In the genomic region with DNA sequence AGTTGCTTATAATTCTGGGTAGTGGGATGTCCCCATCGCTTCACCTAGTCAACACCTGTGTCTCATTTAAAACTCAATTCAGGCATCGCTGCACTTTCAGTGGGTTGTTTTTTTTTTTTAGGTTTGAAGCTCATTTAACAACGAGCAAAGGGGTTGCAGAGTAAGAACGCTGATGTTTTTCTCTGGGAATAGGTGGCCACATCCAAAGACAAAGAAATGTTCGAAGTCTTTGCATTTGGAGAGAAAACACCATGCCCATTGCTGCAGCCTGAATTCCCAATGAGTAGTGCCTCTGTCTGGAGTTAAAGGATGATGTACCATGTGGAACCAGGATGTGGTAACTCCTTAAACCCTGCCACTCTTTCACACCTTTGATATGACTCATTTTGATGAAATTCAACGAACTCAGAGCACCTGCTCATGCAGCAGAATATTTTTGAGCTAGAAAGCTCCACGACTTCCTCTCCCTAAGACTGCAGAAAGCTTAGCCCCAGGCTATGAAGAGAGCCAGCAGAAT, we compare ENCODE assay signal across 9 cellular contexts. TPM values are rescaled to one million over a fixed set of nuclear protein-coding genes. Genes with fewer than 3 reads are reported as not detected.
A peak's percentile ranks its signal among the peaks of the same experiment; 100 is the strongest.
DNase-seq lines count a peak whose midpoint lies in the region; ATAC-seq and TF ChIP-seq lines count a peak whose summit lies in the region.
"Had no signal": no experiment of that assay in that cellular context is flagged by ENCODE, and none has a peak within 500 bp of the region (broad histone marks: within the 10 kb centered on the region; RNA-seq: fewer than 3 reads in every experiment).

No MANE protein-coding gene starts in this region.

- ATAC-seq in HG02981 (IDR thresholded peaks at IDR 0.05; ENCODE audit: unreplicated experiment) = peak; percentile 62
- peak; percentile 40 for ATAC-seq in T-helper 17 cell

- in situ Hi-C loops in KBM-7 (cut with MboI; ENCODE audit: low pct_unique_long_range_greater_than_20kb, low sequenced_read_pairs) = loop anchor here (25.0 kb wide), 1 partner anchor 350 kb away; a partner anchor contains a TSS

- peaks cover 38% of the 10 kb centered on the region for H3K4me1 Mint-ChIP-seq in activated naive CD4-positive, alpha-beta T cell treated with anti-CD3 and anti-CD28 coated beads, Interleukin-2, amount 10 ng/mL, durations not matched to agents 7 days and 5 days
- H3K4me1 Mint-ChIP-seq in T-helper 17 cell = peaks cover 9% of the 10 kb centered on the region
- peaks cover 3% of the 10 kb centered on the region for H3K4me1 Mint-ChIP-seq in chondrocyte (ENCODE audit: low read depth)

- CTCF ChIA-PET in activated naive CD4-positive, alpha-beta T cell treated with anti-CD3 and anti-CD28 coated beads, Interleukin-2, amount 10 ng/mL, durations not matched to agents 7 days and 5 days (lab: Charles Lee) = interaction anchor here (0.6 to 5.0 kb wide), 20 partner anchors 8 to 360 kb away, joined by 3 to 79 read pairs (median 4); a partner anchor contains a TSS

- H3K27ac Mint-ChIP-seq in activated naive CD4-positive, alpha-beta T cell treated with anti-CD3 and anti-CD28 coated beads, Interleukin-2, amount 10 ng/mL, durations not matched to agents 7 days and 5 days = peak overlapping the region; percentile 43
- H3K27ac Mint-ChIP-seq in T-helper 17 cell (no peak overlapping the region), chondrocyte (ENCODE audit: unreplicated experiment) (no peak overlapping the region)

- TF ChIP-seq CTCF in chondrocyte (IDR thresholded peaks at IDR 0.05) = no peak

- no peak overlapping the region for H3K27ac ChIP-seq in caudate nucleus (ENCODE audit: low read depth, low read length)
- H3K27ac ChIP-seq: BLaER1 treated with 17β-estradiol and CSF1 and Interleukin-3, amounts not matched to agents 10 nM and 100 nM had no signal

- H3K4me3 Mint-ChIP-seq in activated naive CD4-positive, alpha-beta T cell treated with anti-CD3 and anti-CD28 coated beads, Interleukin-2, amount 10 ng/mL, durations not matched to agents 7 days and 5 days = no peak overlapping the region
- H3K4me3 Mint-ChIP-seq in T-helper 17 cell (no peak overlapping the region), chondrocyte (ENCODE audit: unreplicated experiment) (no peak overlapping the region)

- H3K27me3 Mint-ChIP-seq in activated naive CD4-positive, alpha-beta T cell treated with anti-CD3 and anti-CD28 coated beads, Interleukin-2, amount 10 ng/mL, durations not matched to agents 7 days and 5 days = peaks cover 4% of the 10 kb centered on the region
- H3K27me3 Mint-ChIP-seq in T-helper 17 cell (no peaks in the 10 kb centered on the region), chondrocyte (ENCODE audit: low read depth) (peaks cover 15% of the 10 kb centered on the region)

- H3K9me3 ChIP-seq in T-helper 17 cell (ENCODE audit: control insufficient read depth, low read length, poor library complexity, severe bottlenecking) = no peaks in the 10 kb centered on the region

- peaks cover 3% of the 10 kb centered on the region for H3K9me3 Mint-ChIP-seq in activated naive CD4-positive, alpha-beta T cell treated with anti-CD3 and anti-CD28 coated beads, Interleukin-2, amount 10 ng/mL, durations not matched to agents 7 days and 5 days
- peaks cover 3% of the 10 kb centered on the region for H3K9me3 Mint-ChIP-seq in chondrocyte (ENCODE audit: low read depth)

- DNase-seq in activated naive CD4-positive, alpha-beta T cell treated with anti-CD3 and anti-CD28 coated beads, Interleukin-2, amount 10 ng/mL, durations not matched to agents 7 days and 5 days = peak; percentile 27
- no peak for DNase-seq in activated naive CD4-positive, alpha-beta T cell treated with anti-CD3 and anti-CD28 coated beads, Interleukin-2, amount 50 U/mL, for 16 hours
- no peak for DNase-seq in T-helper 17 cell
- peak; percentile 26 for DNase-seq in ureter (ENCODE audit: low spot score)
- no peak for DNase-seq in caudate nucleus (lab: John Stamatoyannopoulos, UW)
- DNase-seq in chondrocyte (ENCODE audit: low spot score) = no peak
- no peak for DNase-seq in KBM-7

- no peaks in the 10 kb centered on the region for H3K36me3 Mint-ChIP-seq in activated naive CD4-positive, alpha-beta T cell treated with anti-CD3 and anti-CD28 coated beads, Interleukin-2, amount 10 ng/mL, durations not matched to agents 7 days and 5 days
- H3K36me3 Mint-ChIP-seq in T-helper 17 cell (ENCODE audit: low read depth) (no peaks in the 10 kb centered on the region), chondrocyte (ENCODE audit: low read depth) (no peaks in the 10 kb centered on the region)

RNA-seq across cellular contexts. Expression of a gene that starts 35.1 kb away (rescaled TPM):
- total RNA-seq in T-helper 17 cell = 10 to 100 TPM; 20.3 to 21.3 TPM
- 19.4 TPM for total RNA-seq in ureter
- not detected in 3 replicates for total RNA-seq in chondrocyte

RNA-seq across cellular contexts. Expression of a gene that starts 59.4 kb away (rescaled TPM):
- 1 to 10 TPM in 1 of 2 donors, under 1 TPM in 1; 0.86 to 1.4 TPM for total RNA-seq in T-helper 17 cell
- 43.2 TPM for total RNA-seq in ureter
- total RNA-seq in chondrocyte = 25.9 to 78.0 TPM (median 72.2 TPM) in 3 replicates

Comparison
In these comparisons a context has a peak if more than half of its experiments do, and no peak if none do; other contexts are left out.
1. DNase-seq: peak in activated naive CD4-positive, alpha-beta T cell treated with anti-CD3 and anti-CD28 coated beads, Interleukin-2, amount 10 ng/mL, durations not matched to agents 7 days and 5 days (single experiment) and ureter (single experiment); none in activated naive CD4-positive, alpha-beta T cell treated with anti-CD3 and anti-CD28 coated beads, Interleukin-2, amount 50 U/mL, for 16 hours (single experiment), T-helper 17 cell (0 of 3), caudate nucleus (0 of 61), chondrocyte (single experiment) and KBM-7 (single experiment).
2. RNA of a gene that starts 35.1 kb away (total RNA-seq): 20.3 to 21.3 TPM in T-helper 17 cell and 19.4 TPM in ureter (single experiment); not detected in chondrocyte; every median in the first group is over 10 times any median in the second.
3. RNA of a gene that starts 59.4 kb away (total RNA-seq): 25.9 to 78.0 TPM in chondrocyte and 43.2 TPM in ureter (single experiment); 0.86 to 1.4 TPM in T-helper 17 cell; every median in the first group is over 10 times any median in the second.